ENCODE assay signal across 1 cellular context in the genomic region with DNA sequence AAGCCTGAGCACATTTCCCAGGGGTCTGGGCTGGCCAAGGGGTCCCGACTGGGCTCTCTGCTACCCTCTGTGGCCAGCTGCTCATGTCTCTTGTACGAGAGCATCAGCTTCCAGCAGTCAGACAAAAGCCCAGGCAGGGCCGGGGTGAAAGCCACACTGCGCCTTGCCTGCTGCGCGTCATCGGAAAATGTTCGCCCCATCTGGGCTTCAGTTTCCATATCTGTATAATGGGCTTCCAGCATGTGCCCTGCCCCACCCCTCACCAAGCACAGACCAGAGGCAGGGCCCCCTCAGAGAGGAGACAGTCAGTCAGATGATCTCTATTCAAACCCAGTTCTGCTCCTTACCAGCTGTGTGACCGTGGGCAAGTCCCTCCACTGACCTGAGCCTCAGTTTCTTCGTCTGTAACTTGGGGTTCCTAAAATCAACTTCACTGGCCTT.
TF ChIP-seq lines count a peak whose summit lies in the region.

No MANE protein-coding gene starts in this region.

TF ChIP-seq in K562, 482 proteins besides CTCF, POLR2A, EP300 and RAD21:
- TF ChIP-seq RBM25 (IDR thresholded peaks at IDR 0.05; ENCODE audit: low read depth, low read length, severe bottlenecking) (peak; percentile 67), GTF2F1 (IDR thresholded peaks at IDR 0.05; ENCODE audit: low read depth, low read length) (no peak), ADNP (tag; IDR thresholded peaks at IDR 0.05) (peak; percentile 22; the same call in 1 of the 2 replicates), ZNF76 (CRISPR knock-in tag; IDR thresholded peaks at IDR 0.05; ENCODE audit: borderline replicate concordance) (no peak), KDM1A (IDR thresholded peaks at IDR 0.05) (peak in 1 of 2 experiments; percentile 8; a peak in 1 of 4 replicates), ATF4 (CRISPR knock-in tag; IDR thresholded peaks at IDR 0.05) (no peak), BCOR (IDR thresholded peaks at IDR 0.05) (peak; percentile 32), ZNF263 (CRISPR knock-in tag; IDR thresholded peaks at IDR 0.05; ENCODE audit: borderline replicate concordance) (no peak)
TF ChIP-seq in K562: peak in this region for 4.
